20 cellular contexts compared by ENCODE assay signal in the genomic region with DNA sequence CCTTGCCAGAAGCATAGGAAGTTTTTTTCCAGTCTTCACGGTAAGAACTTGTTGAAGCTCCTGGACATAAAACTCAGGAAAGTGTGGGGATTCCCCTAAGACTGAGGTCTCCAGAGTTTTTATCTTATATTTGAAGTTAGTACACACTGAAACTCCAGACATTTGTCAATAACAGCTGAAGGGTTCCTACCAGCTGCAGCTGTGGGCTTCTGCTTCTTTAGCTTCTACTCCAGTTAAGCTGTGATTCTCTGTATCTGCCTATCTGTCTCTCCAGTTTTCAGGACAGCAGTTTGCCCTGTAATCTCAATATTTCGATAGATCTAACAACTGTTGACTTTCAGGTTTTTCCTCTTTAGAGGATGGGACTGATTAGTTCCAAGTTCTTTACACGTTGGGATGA.
"Had no signal": no experiment of that assay in that cellular context is flagged by ENCODE, and none has a peak within 500 bp of the region (broad histone marks: within the 10 kb centered on the region; RNA-seq: fewer than 3 reads in every experiment).

No MANE protein-coding gene starts in this region.

- DNase-seq: Karpas-422; KBM-7; MG63; NCI-H1092 treated with DMSO at 0.1 percent for 48 hours; NCI-H1436; NCI-H1694 treated with DMSO at 0.1 percent for 48 hours; NCI-H1930; NCI-H2081; NCI-H2107; NCI-H2227 treated with DMSO at 0.1 percent for 48 hours; NCI-H524; NCI-H526 treated with DMSO at 0.1 percent for 48 hours; NCI-H748 treated with DMSO at 0.1 percent for 48 hours; NK-92 treated with Interleukin-12 subunit alpha and Interleukin-12 subunit beta, amount 100 ng/mL, for 24 hours; PC-3; SHP77 treated with DMSO at 0.1 percent for 48 hours; SJCRH30 had no signal

- H3K27me3 ChIP-seq: MG63, SJCRH30 had no signal

- H3K27ac ChIP-seq: SJCRH30 had no signal

- H3K9me3 ChIP-seq: MG63, SJCRH30 had no signal

- ATAC-seq: Panc1, PC-3, Right ventricle myocardium inferior, SK-N-SH treated with all-trans-retinoic acid at 6 μM for 48 hours had no signal

- H3K36me3 ChIP-seq: MG63, SJCRH30 had no signal

- H3K4me3 ChIP-seq: MG63, SJCRH30 had no signal

- H3K4me1 ChIP-seq: SJCRH30 had no signal
